ENCODE assay signal across 16 cellular contexts in genomic region chr7:67947651-67948050, GRCh38.
DNase-seq lines count a peak whose midpoint lies in the region; ATAC-seq and TF ChIP-seq lines count a peak whose summit lies in the region.
"Had no signal": no experiment of that assay in that cellular context is flagged by ENCODE, and none has a peak within 500 bp of the region (broad histone marks: within the 10 kb centered on the region; RNA-seq: fewer than 3 reads in every experiment).

No MANE protein-coding gene starts in this region.

- no peak for ATAC-seq in GM18861 (IDR thresholded peaks at IDR 0.05; ENCODE audit: unreplicated experiment)
- ATAC-seq: GM23338 had no signal

- no peak for TF ChIP-seq CTCF in astrocyte of the cerebellum (IDR thresholded peaks at IDR 0.05; ENCODE audit: low read depth, low read length, missing control alignments)
- no peak for TF ChIP-seq CTCF in thyroid gland (IDR thresholded peaks at IDR 0.05)

- H3K36me3 ChIP-seq in thyroid gland: no peaks in the 10 kb centered on the region
- H3K36me3 ChIP-seq: BE2C had no signal

- in situ Hi-C loops in ACHN (cut with HindIII; ENCODE audit: low pct_ligation_motif_present, low pct_unique_long_range_greater_than_20kb, low sequenced_read_pairs): no loop called here
- in situ Hi-C loops in astrocyte of the cerebellum (cut with HindIII; ENCODE audit: low sequenced_read_pairs): no loop called here

- H3K4me3 ChIP-seq in astrocyte of the cerebellum (ENCODE audit: low read depth, low read length) (no peak overlapping the region), thyroid gland (replicated peaks in 1 of 3) (no peak overlapping the region)
- H3K4me3 ChIP-seq: GM23338 had no signal

- H3K4me1 ChIP-seq in thyroid gland: no peaks in the 10 kb centered on the region
- H3K4me1 ChIP-seq: BE2C had no signal

- no peak overlapping the region for H3K27ac ChIP-seq in thyroid gland
- H3K27ac ChIP-seq: C4-2B had no signal

- H3K27me3 ChIP-seq in thyroid gland: no peaks in the 10 kb centered on the region
- H3K27me3 ChIP-seq: BE2C had no signal

- intact Hi-C loops in thyroid gland (cut with DNase I): no loop called here

- TF ChIP-seq POLR2A in thyroid gland (IDR thresholded peaks at IDR 0.05): no peak

- WGBS in thyroid gland, 2 donors: 74 to 75% methylated on average over 5 of the region's 5 CpGs

- no peaks in the 10 kb centered on the region for H3K9me3 ChIP-seq in thyroid gland
- H3K9me3 ChIP-seq: BE2C had no signal

- DNase-seq in ACHN (peak; percentile 54), M059J (ENCODE audit: low read depth) (peak; percentile 76), astrocyte of the cerebellum (ENCODE audit: low read depth) (peak; percentile 1), thyroid gland (peak; percentile 60 to 66), dedifferentiated amniotic fluid mesenchymal stem cell (ENCODE audit: extremely low spot score) (no peak)
- no peak for DNase-seq in stimulated activated CD4-positive, alpha-beta T cell treated with anti-CD3 and anti-CD28 coated beads, Interleukin-2, amount 100 ng/mL, for 48 hours
- DNase-seq: 8988T; BE2C; CD4-positive, alpha-beta memory T cell; DMS153; DMS79 treated with DMSO at 0.1 percent for 48 hours; EL; H9 had no signal

Comparison
In these comparisons a context has a peak if more than half of its experiments do, and no peak if none do; other contexts are left out.
1. DNase-seq: peak in ACHN (single experiment), M059J (single experiment), astrocyte of the cerebellum (single experiment) and thyroid gland (2 of 2); none in stimulated activated CD4-positive, alpha-beta T cell treated with anti-CD3 and anti-CD28 coated beads, Interleukin-2, amount 100 ng/mL, for 48 hours (0 of 2) and dedifferentiated amniotic fluid mesenchymal stem cell (single experiment).